14 cellular contexts compared by ENCODE assay signal in the genomic region with DNA sequence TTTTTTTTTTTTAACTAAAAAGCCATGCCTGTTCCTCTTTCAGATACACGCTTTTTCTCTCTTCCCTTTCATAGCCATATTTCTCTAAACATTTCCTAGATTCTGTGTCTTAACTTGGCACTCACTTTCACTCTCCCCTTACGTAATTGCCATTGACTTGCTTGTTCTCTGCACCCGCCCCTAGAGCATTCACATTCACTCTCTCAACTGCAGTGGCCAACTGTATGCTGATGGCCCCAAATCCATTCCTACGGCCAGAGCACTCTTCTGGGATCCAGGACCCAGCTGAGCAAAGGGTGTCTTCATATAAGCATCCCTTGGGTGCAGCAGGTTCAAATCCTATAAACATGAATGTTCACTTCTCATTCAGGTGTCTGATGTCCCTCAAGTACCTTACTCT.
"Had no signal": no experiment of that assay in that cellular context is flagged by ENCODE, and none has a peak within 500 bp of the region (broad histone marks: within the 10 kb centered on the region; RNA-seq: fewer than 3 reads in every experiment).

No MANE protein-coding gene starts in this region.

- H3K27me3 ChIP-seq: gastrocnemius medialis, vagina had no signal

- H3K4me3 Mint-ChIP-seq: activated CD4-positive, alpha-beta T cell treated with anti-CD3 and anti-CD28 coated beads, Interleukin-2, amount 10 ng/mL, durations not matched to agents 24 days and 14 days; activated naive CD8-positive, alpha-beta T cell; T-cell had no signal

- H3K4me1 ChIP-seq: gastrocnemius medialis, vagina had no signal

- H3K27ac ChIP-seq: coronary artery, epithelial cell of prostate, gastrocnemius medialis, parathyroid adenoma, vagina, WERI-Rb-1 had no signal

- H3K27ac Mint-ChIP-seq: activated CD4-positive, alpha-beta T cell treated with anti-CD3 and anti-CD28 coated beads, Interleukin-2, amount 10 ng/mL, durations not matched to agents 24 days and 14 days had no signal

- H3K9me3 ChIP-seq: gastrocnemius medialis, vagina had no signal

- H3K27me3 Mint-ChIP-seq: activated CD4-positive, alpha-beta T cell treated with anti-CD3 and anti-CD28 coated beads, Interleukin-2, amount 10 ng/mL, durations not matched to agents 24 days and 14 days; activated naive CD8-positive, alpha-beta T cell; T-cell had no signal

- H3K4me3 ChIP-seq: coronary artery, gastrocnemius medialis, vagina had no signal

- DNase-seq: activated CD4-positive, alpha-beta T cell treated with anti-CD3 and anti-CD28 coated beads, Interleukin-2, amount 10 ng/mL, durations not matched to agents 24 days and 14 days; activated gamma-delta T cell; anterior cingulate cortex; effector CD8-positive, alpha-beta T cell; gastrocnemius medialis; stimulated activated CD4-positive, alpha-beta T cell treated with anti-CD3 and anti-CD28 coated beads, Interleukin-15, amount 100 ng/mL, for 24 hours; stimulated activated CD4-positive, alpha-beta T cell treated with anti-CD3 and anti-CD28 coated beads, Interleukin-4, amount 100 ng/mL, for 24 hours; T-cell; WERI-Rb-1 had no signal

- ATAC-seq: gastrocnemius medialis, T-cell had no signal

- H3K9me3 Mint-ChIP-seq: activated CD4-positive, alpha-beta T cell treated with anti-CD3 and anti-CD28 coated beads, Interleukin-2, amount 10 ng/mL, durations not matched to agents 24 days and 14 days; T-cell had no signal
